28 cellular contexts compared by ENCODE assay signal in genomic region chr4:62531731-62532130, GRCh38.
DNase-seq lines count a peak whose midpoint lies in the region; ATAC-seq, FAIRE-seq and TF ChIP-seq lines count a peak whose summit lies in the region.
"Had no signal": no experiment of that assay in that cellular context is flagged by ENCODE, and none has a peak within 500 bp of the region (broad histone marks: within the 10 kb centered on the region; RNA-seq: fewer than 3 reads in every experiment).

No MANE protein-coding gene starts in this region.

- H4K20me1 ChIP-seq in H9 (ENCODE audit: control insufficient read depth, insufficient read depth, insufficient read length), result no peaks in the 10 kb centered on the region

- no peak overlapping the region for H3K56ac ChIP-seq in H9 (ENCODE audit: insufficient read length, low read depth, low read length)

- no peak overlapping the region for H2BK12ac ChIP-seq in H9 (ENCODE audit: insufficient read length, low read depth, low read length)

- no peak overlapping the region for H3K18ac ChIP-seq in H9 (ENCODE audit: insufficient read length, low read depth, low read length)

- no peak overlapping the region for H3K4me2 ChIP-seq in H9 (ENCODE audit: insufficient read depth, insufficient read length, low read length)
- H3K4me2 ChIP-seq: KMS-11 had no signal

- intact Hi-C loops in pancreas (cut with DNase I), result no loop called here

- H3K27ac ChIP-seq in H9 (ENCODE audit: insufficient read length, low read depth, low read length) (no peak overlapping the region), pancreas (no peak overlapping the region)
- H3K27ac ChIP-seq: esophagus squamous epithelium, foreskin keratinocyte, KMS-11 had no signal

- no peak overlapping the region for H2BK20ac ChIP-seq in H9 (ENCODE audit: low read depth, low read length, poor library complexity, severe bottlenecking)

- H3K9ac ChIP-seq in H9 (ENCODE audit: extremely low read depth, insufficient read length, low read length), result no peak overlapping the region
- H3K9ac ChIP-seq: KMS-11 had no signal

- H3K27ac Mint-ChIP-seq in H9, result no peak overlapping the region
- H3K27ac Mint-ChIP-seq: activated CD4-positive, alpha-beta T cell treated with anti-CD3 and anti-CD28 coated beads for 36 hours; activated CD8-positive, alpha-beta T cell treated with anti-CD3 and anti-CD28 coated beads, Interleukin-2, amount 10 ng/mL, durations not matched to agents 7 days and 5 days; activated naive CD4-positive, alpha-beta T cell treated with anti-CD3 and anti-CD28 coated beads, Interleukin-2, amount 50 U/mL, for 24 hours; activated T-helper 2 cell treated with anti-CD3 and anti-CD28 coated beads, Interferon-gamma antibody, Interleukin-2, Interleukin-4, amounts not matched to agents 10 μg/mL and 5 μg/mL and 100 μg/mL, durations not matched to agents 14 hours and 24 hours and 36 hours; natural killer cell; stimulated activated effector memory CD8-positive, alpha-beta T cell treated with anti-CD3 and anti-CD28 coated beads, Interleukin-12 subunit alpha, Interleukin-12 subunit beta, amount 100 ng/mL, for 72 hours had no signal

- H3K36me3 Mint-ChIP-seq in H9 (ENCODE audit: insufficient read depth in 1 of 3, low read depth in 3 of 3), result peaks cover 2 to 10% (median 4%) of the 10 kb centered on the region in 3 experiments; a peak in 4 of 7 replicates
- H3K36me3 Mint-ChIP-seq: activated naive CD4-positive, alpha-beta T cell treated with anti-CD3 and anti-CD28 coated beads, Interleukin-2, amount 50 U/mL, for 24 hours; natural killer cell; stimulated activated effector memory CD8-positive, alpha-beta T cell treated with anti-CD3 and anti-CD28 coated beads, Interleukin-12 subunit alpha, Interleukin-12 subunit beta, amount 100 ng/mL, for 72 hours had no signal

- H3K9me3 Mint-ChIP-seq in H9, result peaks cover 5 to 10% of the 10 kb centered on the region in 2 experiments; a peak in 3 of 5 replicates

- no peaks in the 10 kb centered on the region for H3K79me1 ChIP-seq in H9 (ENCODE audit: insufficient read depth, low read depth, low read length, poor library complexity, severe bottlenecking)

- H3K79me2 ChIP-seq in H9 (ENCODE audit: insufficient read depth, low read length), result no peaks in the 10 kb centered on the region

- H2AFZ ChIP-seq in H9 (ENCODE audit: low read length), result no peak overlapping the region

- no peak overlapping the region for H3T11ph ChIP-seq in H9 (ENCODE audit: low read length)

- no peak overlapping the region for H3K14ac ChIP-seq in H9 (ENCODE audit: insufficient read depth, low read length)

- H3K23ac ChIP-seq in H9 (ENCODE audit: insufficient read length, low read depth, low read length), result no peak overlapping the region

- no peak for TF ChIP-seq POLR2A in NB4 (IDR thresholded peaks at IDR 0.05; ENCODE audit: extremely low read depth, insufficient read length)

- no peak overlapping the region for H3K4me3 Mint-ChIP-seq in H9
- H3K4me3 Mint-ChIP-seq: activated CD4-positive, alpha-beta T cell treated with anti-CD3 and anti-CD28 coated beads for 36 hours; activated CD8-positive, alpha-beta T cell treated with anti-CD3 and anti-CD28 coated beads, Interleukin-2, amount 10 ng/mL, durations not matched to agents 7 days and 5 days; activated naive CD4-positive, alpha-beta T cell treated with anti-CD3 and anti-CD28 coated beads, Interleukin-2, amount 50 U/mL, for 24 hours; natural killer cell; stimulated activated effector memory CD8-positive, alpha-beta T cell treated with anti-CD3 and anti-CD28 coated beads, Interleukin-12 subunit alpha, Interleukin-12 subunit beta, amount 100 ng/mL, for 72 hours had no signal

- DNase-seq in H9 (peak; percentile 42), NB4 (ENCODE audit: low read depth) (peak; percentile 1), UCSD-AML1 (lab: John Stamatoyannopoulos, UW; ENCODE audit: unreplicated experiment) (peak; percentile 8), iPS-NIHi7 (ENCODE audit: extremely low spot score) (peak; percentile 63), T-helper 1 cell (no peak), pancreas (no peak)
- DNase-seq in stimulated activated CD4-positive, alpha-beta T cell treated with anti-CD3 and anti-CD28 coated beads, Interleukin-15, amount 100 ng/mL, for 24 hours, result no peak
- DNase-seq: activated CD4-positive, alpha-beta T cell treated with anti-CD3 and anti-CD28 coated beads for 36 hours; activated CD8-positive, alpha-beta T cell treated with anti-CD3 and anti-CD28 coated beads, Interleukin-2, amount 10 ng/mL, durations not matched to agents 7 days and 5 days; amygdala; esophagus squamous epithelium; foreskin keratinocyte; head of caudate nucleus; natural killer cell; NCI-H1417 treated with DMSO at 0.1 percent for 48 hours; NCI-H2081; NCI-H345; NCI-H748 treated with DMSO at 0.1 percent for 48 hours; occipital lobe; substantia nigra; T-helper 2 cell; trophoblast cell had no signal

- H3K4ac ChIP-seq in H9 (ENCODE audit: low read depth, low read length), result no peak overlapping the region

- ATAC-seq in pancreas, result no peak
- ATAC-seq: activated CD4-positive, alpha-beta T cell treated with anti-CD3 and anti-CD28 coated beads for 36 hours; activated CD8-positive, alpha-beta T cell treated with anti-CD3 and anti-CD28 coated beads, Interleukin-2, amount 10 ng/mL, durations not matched to agents 7 days and 5 days; foreskin keratinocyte; natural killer cell; SK-N-SH treated with all-trans-retinoic acid at 6 μM for 48 hours; stimulated activated effector memory CD8-positive, alpha-beta T cell treated with anti-CD3 and anti-CD28 coated beads, Interleukin-12 subunit alpha, Interleukin-12 subunit beta, amount 100 ng/mL, for 72 hours had no signal

- no peak for FAIRE-seq in pancreas (lab: Jason Lieb, UNC)

- H4K91ac ChIP-seq in H9 (ENCODE audit: insufficient read length, low read depth, low read length), result no peak overlapping the region

- H3K4me1 ChIP-seq in H9 (ENCODE audit: insufficient read depth, low read length), result no peaks in the 10 kb centered on the region
- no peaks in the 10 kb centered on the region for H3K4me1 ChIP-seq in pancreas
- H3K4me1 ChIP-seq: esophagus squamous epithelium had no signal

- no peak overlapping the region for H2BK15ac ChIP-seq in H9 (ENCODE audit: low read depth, low read length)

- H3K27me3 Mint-ChIP-seq in H9 (ENCODE audit: low read depth), result no peaks in the 10 kb centered on the region
- H3K27me3 Mint-ChIP-seq: activated CD4-positive, alpha-beta T cell treated with anti-CD3 and anti-CD28 coated beads for 36 hours; activated naive CD4-positive, alpha-beta T cell treated with anti-CD3 and anti-CD28 coated beads, Interleukin-2, amount 50 U/mL, for 24 hours had no signal

- H2BK120ac ChIP-seq in H9 (ENCODE audit: low read depth, low read length, poor library complexity, severe bottlenecking), result no peak overlapping the region

- H3K4me1 Mint-ChIP-seq in H9, result peaks cover 19 to 24% of the 10 kb centered on the region in 2 experiments
- H3K4me1 Mint-ChIP-seq: activated CD4-positive, alpha-beta T cell treated with anti-CD3 and anti-CD28 coated beads for 36 hours; activated naive CD4-positive, alpha-beta T cell treated with anti-CD3 and anti-CD28 coated beads, Interleukin-2, amount 50 U/mL, for 24 hours; stimulated activated effector memory CD8-positive, alpha-beta T cell treated with anti-CD3 and anti-CD28 coated beads, Interleukin-12 subunit alpha, Interleukin-12 subunit beta, amount 100 ng/mL, for 72 hours had no signal

- TF ChIP-seq CTCF in H9 (conservative IDR thresholded peaks at IDR 0.05) (peak; percentile 49; the same call in 2 of the 3 replicates), NB4 (IDR thresholded peaks at IDR 0.05; ENCODE audit: low read depth, low read length) (no peak), pancreas (IDR thresholded peaks at IDR 0.05) (no peak)

- H3K27me3 ChIP-seq in H9 (ENCODE audit: insufficient read depth, low read length) (no peaks in the 10 kb centered on the region), pancreas (no peaks in the 10 kb centered on the region)
- H3K27me3 ChIP-seq: esophagus squamous epithelium, foreskin keratinocyte had no signal

- no CpG with 5 or more reads among the region's 1 CpG for WGBS in H9 (ENCODE audit: extremely low coverage, insufficient read length, low lambda C conversion rate)
- WGBS in pancreas, 2 donors, result 30 to 47% methylated on average over 1 of the region's 1 CpG

- H3K36me3 ChIP-seq in pancreas, result no peaks in the 10 kb centered on the region
- H3K36me3 ChIP-seq: esophagus squamous epithelium had no signal

- no peak overlapping the region for H3K4me3 ChIP-seq in NB4 (ENCODE audit: low read depth, low read length)
- no peak overlapping the region for H3K4me3 ChIP-seq in pancreas
- H3K4me3 ChIP-seq: esophagus squamous epithelium, lung had no signal

- H3K9me3 ChIP-seq in H9 (ENCODE audit: control insufficient read depth, low read depth, low read length) (no peaks in the 10 kb centered on the region), pancreas (no peaks in the 10 kb centered on the region)
- H3K9me3 ChIP-seq: esophagus squamous epithelium had no signal

- H4K8ac ChIP-seq in H9 (replicated peaks; ENCODE audit: insufficient read length, low read depth, low read length), result no peak overlapping the region

- no peak overlapping the region for H4K5ac ChIP-seq in H9 (ENCODE audit: insufficient read length, low read depth, low read length)

- no peak overlapping the region for H2BK5ac ChIP-seq in H9 (ENCODE audit: insufficient read length, low read length)

- H2AK5ac ChIP-seq in H9 (ENCODE audit: insufficient read length, low read length), result no peak overlapping the region

- H3K23me2 ChIP-seq in H9 (ENCODE audit: insufficient read length, low read depth, low read length, poor library complexity, severe bottlenecking), result no peaks in the 10 kb centered on the region

Comparison
In these comparisons a context has a peak if more than half of its experiments do, and no peak if none do; other contexts are left out.
1. DNase-seq: peak in H9 (single experiment), NB4 (single experiment), UCSD-AML1 (single experiment) and iPS-NIHi7 (single experiment); none in stimulated activated CD4-positive, alpha-beta T cell treated with anti-CD3 and anti-CD28 coated beads, Interleukin-15, amount 100 ng/mL, for 24 hours (single experiment), T-helper 1 cell (0 of 5) and pancreas (0 of 6).